30 cellular contexts compared by ENCODE assay signal in genomic region chr6:5157744-5158143, GRCh38.
"Had no signal": no experiment of that assay in that cellular context is flagged by ENCODE, and none has a peak within 500 bp of the region (broad histone marks: within the 10 kb centered on the region; RNA-seq: fewer than 3 reads in every experiment).

No MANE protein-coding gene starts in this region.

- H3K27me3 ChIP-seq: ascending aorta, breast epithelium had no signal

- H3K36me3 Mint-ChIP-seq: activated CD4-positive, alpha-beta memory T cell treated with anti-CD3 and anti-CD28 coated beads for 36 hours; activated naive CD4-positive, alpha-beta T cell treated with anti-CD3 and anti-CD28 coated beads, Interleukin-2, amount 10 ng/mL, durations not matched to agents 7 days and 5 days; activated naive CD8-positive, alpha-beta T cell treated with anti-CD3 and anti-CD28 coated beads for 36 hours; WTC11 had no signal

- H3K36me3 ChIP-seq: ascending aorta, breast epithelium had no signal

- H3K9me3 ChIP-seq: ascending aorta, breast epithelium had no signal

- H3K4me3 Mint-ChIP-seq: activated CD4-positive, alpha-beta memory T cell treated with anti-CD3 and anti-CD28 coated beads for 36 hours; activated naive CD4-positive, alpha-beta T cell treated with anti-CD3 and anti-CD28 coated beads, Interleukin-2, amount 10 ng/mL, durations not matched to agents 7 days and 5 days; activated naive CD8-positive, alpha-beta T cell treated with anti-CD3 and anti-CD28 coated beads for 36 hours; activated T-cell treated with anti-CD3 and anti-CD28 coated beads, Interleukin-2, amount 50 U/mL, for 4 hours; activated T-helper 1 cell treated with anti-CD3 and anti-CD28 coated beads, Interleukin-12 subunit alpha, Interleukin-12 subunit beta, Interleukin-2, Interleukin-4 antibody, amounts not matched to agents 30 ng/mL and 10 ng/mL and 1 ng/mL, durations not matched to agents 14 hours and 24 hours and 36 hours; WTC11 had no signal

- H3K27ac ChIP-seq: ascending aorta, breast epithelium, PC-9, RWPE1 had no signal

- H3K27ac Mint-ChIP-seq: activated CD4-positive, alpha-beta memory T cell treated with anti-CD3 and anti-CD28 coated beads for 36 hours; activated naive CD4-positive, alpha-beta T cell treated with anti-CD3 and anti-CD28 coated beads, Interleukin-2, amount 10 ng/mL, durations not matched to agents 7 days and 5 days; activated naive CD8-positive, alpha-beta T cell treated with anti-CD3 and anti-CD28 coated beads for 36 hours; activated T-helper 1 cell treated with anti-CD3 and anti-CD28 coated beads, Interleukin-12 subunit alpha, Interleukin-12 subunit beta, Interleukin-2, Interleukin-4 antibody, amounts not matched to agents 30 ng/mL and 10 ng/mL and 1 ng/mL, durations not matched to agents 14 hours and 24 hours and 36 hours; WTC11 had no signal

- H3K4me1 Mint-ChIP-seq: activated naive CD8-positive, alpha-beta T cell treated with anti-CD3 and anti-CD28 coated beads for 36 hours had no signal

- H2AFZ ChIP-seq: PC-9 had no signal

- H3K4me1 ChIP-seq: ascending aorta, breast epithelium had no signal

- H3K27me3 Mint-ChIP-seq: activated CD4-positive, alpha-beta memory T cell treated with anti-CD3 and anti-CD28 coated beads for 36 hours; activated naive CD4-positive, alpha-beta T cell treated with anti-CD3 and anti-CD28 coated beads, Interleukin-2, amount 10 ng/mL, durations not matched to agents 7 days and 5 days; activated naive CD8-positive, alpha-beta T cell treated with anti-CD3 and anti-CD28 coated beads for 36 hours had no signal

- H3K4me2 ChIP-seq: PC-9 had no signal

- H3K9me3 Mint-ChIP-seq: activated CD4-positive, alpha-beta memory T cell treated with anti-CD3 and anti-CD28 coated beads for 36 hours; activated naive CD4-positive, alpha-beta T cell treated with anti-CD3 and anti-CD28 coated beads, Interleukin-2, amount 10 ng/mL, durations not matched to agents 7 days and 5 days; activated naive CD8-positive, alpha-beta T cell treated with anti-CD3 and anti-CD28 coated beads for 36 hours; activated T-cell treated with anti-CD3 and anti-CD28 coated beads, Interleukin-2, amount 50 U/mL, for 4 hours; activated T-helper 1 cell treated with anti-CD3 and anti-CD28 coated beads, Interleukin-12 subunit alpha, Interleukin-12 subunit beta, Interleukin-2, Interleukin-4 antibody, amounts not matched to agents 30 ng/mL and 10 ng/mL and 1 ng/mL, durations not matched to agents 14 hours and 24 hours and 36 hours; WTC11 had no signal

- FAIRE-seq: RCC 7860 had no signal

- H3K4me3 ChIP-seq: ascending aorta, breast epithelium, PC-9 had no signal

- DNase-seq: activated CD4-positive, alpha-beta memory T cell treated with anti-CD3 and anti-CD28 coated beads for 36 hours; activated CD4-positive, alpha-beta T cell treated with anti-CD3 and anti-CD28 coated beads for 4 hours; activated CD4-positive, alpha-beta T cell treated with anti-CD3 and anti-CD28 coated beads, Interleukin-2, amount 50 U/mL, for 1 hour; activated CD8-positive, alpha-beta memory T cell treated with anti-CD3 and anti-CD28 coated beads, Interleukin-2, amount 50 U/mL, for 4 hours; activated gamma-delta T cell treated with Interleukin-2 at 50 U/mL for 16 hours; activated naive CD4-positive, alpha-beta T cell treated with anti-CD3 and anti-CD28 coated beads, Interleukin-2, amount 10 ng/mL, durations not matched to agents 7 days and 5 days; activated naive CD8-positive, alpha-beta T cell treated with anti-CD3 and anti-CD28 coated beads for 36 hours; activated T-cell treated with anti-CD3 and anti-CD28 coated beads for 4 hours; activated T-cell treated with anti-CD3 and anti-CD28 coated beads, Interleukin-2, amount 50 U/mL, for 4 hours; amniotic stem cell; NCI-H1092 treated with DMSO at 0.1 percent for 48 hours; NCI-H1417; NCI-H146; NCI-H187; NCI-H2029 treated with DMSO at 0.1 percent for 48 hours; NCI-H2107; NCI-H2171; NCI-H510A; NCI-H526; NCI-H748 treated with DMSO at 0.1 percent for 48 hours; NK-92 treated with Interleukin-12 subunit alpha and Interleukin-12 subunit beta, amount 100 ng/mL, for 24 hours; PC-9; SIG-M5; T1000 had no signal
